In genomic region chr6:138590796-138591709, GRCh38 we compare ENCODE assay signal across 1 cellular context.
A peak's percentile ranks its signal among the peaks of the same experiment; 100 is the strongest.
TF ChIP-seq lines count a peak whose summit lies in the region.

No MANE protein-coding gene starts in this region.

TF ChIP-seq in HepG2, 621 proteins besides CTCF, POLR2A, EP300 and RAD21 (continued from another document and continues in another):
- no peak for TF ChIP-seq SNAPC4 (CRISPR knock-in tag; IDR thresholded peaks at IDR 0.05)
- TF ChIP-seq NR2F6 (IDR thresholded peaks at IDR 0.05), result no peak
- 0 out of 2 replicates have a peak, but pooled peaks have one; percentile 17 for TF ChIP-seq NR2F6 (CRISPR knock-in tag; IDR thresholded peaks at IDR 0.05)
- TF ChIP-seq HDAC1 (CRISPR knock-in tag; IDR thresholded peaks at IDR 0.05), result peak; percentile 9; the same call in 1 of the 2 replicates
- TF ChIP-seq ZNF446 (CRISPR knock-in tag; IDR thresholded peaks at IDR 0.05), result no peak
- TF ChIP-seq SP1 (IDR thresholded peaks at IDR 0.05), result no peak
- no peak for TF ChIP-seq SP1 (CRISPR knock-in tag; IDR thresholded peaks at IDR 0.05)
- TF ChIP-seq HOMEZ (CRISPR knock-in tag; IDR thresholded peaks at IDR 0.05; ENCODE audit: low read depth), result 0 out of 2 replicates have a peak, but pooled peaks have one; percentile 42
- no peak for TF ChIP-seq ZNF160 (CRISPR knock-in tag; IDR thresholded peaks at IDR 0.05)
- peak; percentile 64; the same call in 1 of the 2 replicates for TF ChIP-seq REPIN1 (CRISPR knock-in tag; IDR thresholded peaks at IDR 0.05; ENCODE audit: borderline replicate concordance, low read depth)
- peak; percentile 42; the same call in 1 of the 2 replicates for TF ChIP-seq RXRB (CRISPR knock-in tag; IDR thresholded peaks at IDR 0.05; ENCODE audit: borderline replicate concordance)
- TF ChIP-seq ZNF24 (IDR thresholded peaks at IDR 0.05), result peak; percentile 71; the same call in 1 of the 2 replicates
- peak; percentile 54 for TF ChIP-seq THAP11 (CRISPR knock-in tag; IDR thresholded peaks at IDR 0.05)
- no peak for TF ChIP-seq CREB1 (IDR thresholded peaks at IDR 0.05)
- peak; percentile 65; the same call in 1 of the 2 replicates for TF ChIP-seq CREB1 (CRISPR knock-in tag; IDR thresholded peaks at IDR 0.05)
- TF ChIP-seq HMGXB4 (CRISPR knock-in tag; IDR thresholded peaks at IDR 0.05; ENCODE audit: borderline replicate concordance in 1 of 2, low read depth in 1 of 2), result peak; percentile 35 to 52; a peak in 2 of 4 replicates
- 0 out of 2 replicates have a peak, but pooled peaks have one; percentile 33 for TF ChIP-seq ERF (CRISPR knock-in tag; IDR thresholded peaks at IDR 0.05)
- no peak for TF ChIP-seq ZNF34 (CRISPR knock-in tag; IDR thresholded peaks at IDR 0.05; ENCODE audit: borderline replicate concordance)
- no peak for TF ChIP-seq TBX3 (IDR thresholded peaks at IDR 0.05; ENCODE audit: borderline replicate concordance)
- 0 out of 2 replicates have a peak, but pooled peaks have one; percentile 16 for TF ChIP-seq PAXIP1 (CRISPR knock-in tag; conservative IDR thresholded peaks at IDR 0.05)
- TF ChIP-seq MATR3 (CRISPR knock-in tag; IDR thresholded peaks at IDR 0.05), result no peak
- no peak for TF ChIP-seq DR1 (CRISPR knock-in tag; IDR thresholded peaks at IDR 0.05)
- no peak for TF ChIP-seq ZNF44 (CRISPR knock-in tag; IDR thresholded peaks at IDR 0.05)
- 0 out of 2 replicates have a peak, but pooled peaks have one; percentile 12 for TF ChIP-seq PPARG (CRISPR knock-in tag; conservative IDR thresholded peaks at IDR 0.05)
- peak; percentile 44; the same call in 1 of the 2 replicates for TF ChIP-seq KDM5A (IDR thresholded peaks at IDR 0.05; ENCODE audit: borderline replicate concordance, low read length)
- TF ChIP-seq HDAC2 (CRISPR knock-in tag; IDR thresholded peaks at IDR 0.05), result peak; percentile 45; the same call in 1 of the 2 replicates
- TF ChIP-seq PHF8 (CRISPR knock-in tag; IDR thresholded peaks at IDR 0.05), result no peak
- TF ChIP-seq MIER3 (CRISPR knock-in tag; IDR thresholded peaks at IDR 0.05; ENCODE audit: borderline replicate concordance), result 0 out of 2 replicates have a peak, but pooled peaks have one; percentile 58
- TF ChIP-seq DRAP1 (CRISPR knock-in tag; IDR thresholded peaks at IDR 0.05), result 0 out of 2 replicates have a peak, but pooled peaks have one; percentile 27
- no peak for TF ChIP-seq ETV6 (CRISPR knock-in tag; conservative IDR thresholded peaks at IDR 0.05)
- TF ChIP-seq ZMYM4 (CRISPR knock-in tag; IDR thresholded peaks at IDR 0.05), result 0 out of 2 replicates have a peak, but pooled peaks have one; percentile 29
- TF ChIP-seq SOX5 (CRISPR knock-in tag; IDR thresholded peaks at IDR 0.05; ENCODE audit: borderline replicate concordance), result peak; percentile 54; the same call in 1 of the 2 replicates
- peak; percentile 40; the same call in 1 of the 2 replicates for TF ChIP-seq SALL1 (CRISPR knock-in tag; IDR thresholded peaks at IDR 0.05)
- peak; percentile 84 for TF ChIP-seq XRCC5 (optimal IDR thresholded peaks at IDR 0.05; ENCODE audit: low read length)
- no peak for TF ChIP-seq ZNF335 (CRISPR knock-in tag; IDR thresholded peaks at IDR 0.05)
- no peak for TF ChIP-seq LCORL (IDR thresholded peaks at IDR 0.05)
- peak; percentile 54; the same call in 1 of the 2 replicates for TF ChIP-seq LCORL (CRISPR knock-in tag; IDR thresholded peaks at IDR 0.05)
- TF ChIP-seq ZC3H13 (CRISPR knock-in tag; IDR thresholded peaks at IDR 0.05), result no peak
- TF ChIP-seq ZNF263 (CRISPR knock-in tag; IDR thresholded peaks at IDR 0.05), result peak; percentile 90
- TF ChIP-seq ZSCAN5A (CRISPR knock-in tag; IDR thresholded peaks at IDR 0.05; ENCODE audit: borderline replicate concordance), result 0 out of 2 replicates have a peak, but pooled peaks have one; percentile 42
- peak; percentile 88 for TF ChIP-seq STAG1 (CRISPR knock-in tag; IDR thresholded peaks at IDR 0.05)
- 0 out of 2 replicates have a peak, but pooled peaks have one; percentile 34 for TF ChIP-seq ZSCAN20 (CRISPR knock-in tag; IDR thresholded peaks at IDR 0.05; ENCODE audit: borderline replicate concordance)
- peak; percentile 42; the same call in 1 of the 2 replicates for TF ChIP-seq MED1 (CRISPR knock-in tag; IDR thresholded peaks at IDR 0.05)
- 0 out of 2 replicates have a peak, but pooled peaks have one; percentile 46 for TF ChIP-seq RELA (CRISPR knock-in tag; IDR thresholded peaks at IDR 0.05)
- no peak for TF ChIP-seq ZNF136 (CRISPR knock-in tag; IDR thresholded peaks at IDR 0.05; ENCODE audit: low read depth)
- TF ChIP-seq ETV5 (CRISPR knock-in tag; IDR thresholded peaks at IDR 0.05; ENCODE audit: borderline replicate concordance), result no peak
- TF ChIP-seq MAFF (IDR thresholded peaks at IDR 0.05; ENCODE audit: low read depth, low read length), result no peak
- TF ChIP-seq SP140L (CRISPR knock-in tag; IDR thresholded peaks at IDR 0.05; ENCODE audit: borderline replicate concordance), result no peak
- TF ChIP-seq NFE2L2 (IDR thresholded peaks at IDR 0.05; ENCODE audit: low read length), result 0 out of 2 replicates have a peak, but pooled peaks have one; percentile 22
- no peak for TF ChIP-seq HMGA1 (CRISPR knock-in tag; conservative IDR thresholded peaks at IDR 0.05)
- peak; percentile 34; the same call in 1 of the 2 replicates for TF ChIP-seq ZNF792 (CRISPR knock-in tag; IDR thresholded peaks at IDR 0.05)
- no peak for TF ChIP-seq YEATS4 (CRISPR knock-in tag; IDR thresholded peaks at IDR 0.05; ENCODE audit: borderline replicate concordance)
- TF ChIP-seq ASH2L (IDR thresholded peaks at IDR 0.05; ENCODE audit: insufficient read length, low read depth, low read length), result peak; percentile 26
- no peak for TF ChIP-seq PATZ1 (CRISPR knock-in tag; IDR thresholded peaks at IDR 0.05)
- TF ChIP-seq FOXK1 (CRISPR knock-in tag; IDR thresholded peaks at IDR 0.05; ENCODE audit: borderline replicate concordance, low read depth), result peak; percentile 49; the same call in 1 of the 2 replicates
